15 cellular contexts compared by ENCODE assay signal in the genomic region with DNA sequence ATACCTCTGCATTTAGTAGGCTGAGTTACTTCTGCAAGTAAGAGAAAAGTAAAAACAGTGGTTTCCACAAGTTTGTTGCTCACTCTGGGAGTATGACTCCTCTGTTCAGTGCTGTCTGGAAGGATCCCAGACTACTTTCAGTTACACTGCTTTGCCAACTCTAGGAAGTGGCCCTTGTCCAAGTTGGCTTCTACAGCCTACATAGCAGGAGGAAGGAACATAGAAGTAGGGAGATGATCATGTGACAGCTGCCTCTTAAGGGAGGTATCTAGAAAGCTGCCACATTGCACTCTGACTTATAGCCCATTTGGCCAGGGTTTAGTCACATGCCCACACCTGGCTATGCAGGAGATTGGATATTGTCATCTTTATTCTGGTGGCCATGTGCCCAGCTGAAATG.
A peak's percentile ranks its signal among the peaks of the same experiment; 100 is the strongest.
DNase-seq lines count a peak whose midpoint lies in the region; FAIRE-seq and TF ChIP-seq lines count a peak whose summit lies in the region.
"Had no signal": no experiment of that assay in that cellular context is flagged by ENCODE, and none has a peak within 500 bp of the region (broad histone marks: within the 10 kb centered on the region; RNA-seq: fewer than 3 reads in every experiment).

No MANE protein-coding gene starts in this region.

- H3K27me3 ChIP-seq in MG63 (no peaks in the 10 kb centered on the region), H1 (replicated peaks in 1 of 4; ENCODE audit: control insufficient read depth in 3 of 4, extremely low read depth in 1 of 4, insufficient read depth in 3 of 4, low read length in 3 of 4) (no peaks in the 10 kb centered on the region), testis (no peaks in the 10 kb centered on the region)
- H3K27me3 ChIP-seq in CD4-positive, alpha-beta memory T cell (ENCODE audit: insufficient read depth, low read length) = no peaks in the 10 kb centered on the region

- TF ChIP-seq POLR2A in H1 (IDR thresholded peaks at IDR 0.05; ENCODE audit: control extremely low read depth in 1 of 2, low read depth in 2 of 2, low read length in 2 of 2) (no peak), lower leg skin (IDR thresholded peaks at IDR 0.05) (no peak), testis (IDR thresholded peaks at IDR 0.05) (no peak)

- no peak overlapping the region for H3K9ac ChIP-seq in H1 (replicated peaks in 1 of 4; ENCODE audit: extremely low read depth in 1 of 4, low read depth in 3 of 4, low read length in 3 of 4)

- H4K91ac ChIP-seq in H1 (replicated peaks; ENCODE audit: insufficient read length, low read length) = no peak overlapping the region

- intact Hi-C loops in lower leg skin (cut with DNase I; ENCODE audit: low total_unique reads) = no loop called here
- intact Hi-C loops in testis (cut with DNase I; ENCODE audit: low total_unique reads) = no loop called here
- intact Hi-C loops in CD4-positive, alpha-beta memory T cell (cut with micrococcal nuclease) = no loop called here

- TF ChIP-seq CTCF in H1 (IDR thresholded peaks at IDR 0.05; ENCODE audit: control extremely low read depth in 1 of 3, insufficient read depth in 1 of 3, low read depth in 1 of 3, low read length in 3 of 3) = no peak
- TF ChIP-seq CTCF in lower leg skin (IDR thresholded peaks at IDR 0.05) = no peak
- TF ChIP-seq CTCF in testis (IDR thresholded peaks at IDR 0.05) = no peak
- TF ChIP-seq CTCF in GM10248 (IDR thresholded peaks at IDR 0.05; ENCODE audit: control extremely low read depth, extremely low read depth, low read depth, missing control alignments) = no peak

- H3K4me2 ChIP-seq in H1 (ENCODE audit: insufficient read depth in 1 of 2, low read depth in 2 of 2, low read length in 2 of 2) = no peak overlapping the region

- no peaks in the 10 kb centered on the region for H4K20me1 ChIP-seq in H1 (replicated peaks in 1 of 2; ENCODE audit: control insufficient read depth in 1 of 2, insufficient read depth in 2 of 2, low read length in 2 of 2)

- H3K79me2 ChIP-seq in H1 (ENCODE audit: control insufficient read depth in 1 of 2, insufficient read depth in 2 of 2, low read length in 2 of 2) = no peaks in the 10 kb centered on the region

- H4K8ac ChIP-seq in H1 (ENCODE audit: extremely low read depth, insufficient read depth, low read length) = no peak overlapping the region

- peak; percentile 83 for DNase-seq in MG63
- no peak for DNase-seq in H1 (ENCODE audit: low read depth in 1 of 2, low spot score in 2 of 2)
- DNase-seq in lower leg skin (ENCODE audit: low spot score in 2 of 2) = peak; percentile 48 to 91
- peak; percentile 63 for DNase-seq in testis
- no peak for DNase-seq in COR-L47 (lab: John Stamatoyannopoulos, UW)
- no peak for DNase-seq in GM10248 (ENCODE audit: extremely low spot score)
- DNase-seq in CD4-positive, alpha-beta memory T cell = no peak
- DNase-seq: activated CD4-positive, alpha-beta T cell treated with anti-CD3 and anti-CD28 coated beads, Interleukin-2, amount 50 U/mL, for 48 hours; KG1; NCI-H1930; stimulated activated CD4-positive, alpha-beta T cell treated with anti-CD3 and anti-CD28 coated beads, Interleukin-4, amount 100 ng/mL, for 1 hour had no signal

- H3K23ac ChIP-seq in H1 (ENCODE audit: insufficient read length) = peak overlapping the region; percentile 65

- no peak overlapping the region for H3K14ac ChIP-seq in H1 (ENCODE audit: insufficient read length)

- H2BK20ac ChIP-seq in H1 (ENCODE audit: low read length) = no peak overlapping the region

- H3K27ac Mint-ChIP-seq in CD4-positive, alpha-beta memory T cell = no peak overlapping the region
- H3K27ac Mint-ChIP-seq: CD14-positive monocyte; mesothelial cell of epicardium; stimulated activated effector memory CD8-positive, alpha-beta T cell treated with anti-CD3 and anti-CD28 coated beads, Interleukin-12 subunit alpha, Interleukin-12 subunit beta, amount 100 ng/mL, for 72 hours had no signal

- H3K9me3 Mint-ChIP-seq in CD4-positive, alpha-beta memory T cell = peaks cover 0 to 3% (median 0%) of the 10 kb centered on the region in 8 donors
- H3K9me3 Mint-ChIP-seq: CD14-positive monocyte; stimulated activated effector memory CD8-positive, alpha-beta T cell treated with anti-CD3 and anti-CD28 coated beads, Interleukin-12 subunit alpha, Interleukin-12 subunit beta, amount 100 ng/mL, for 72 hours had no signal

- no peak overlapping the region for H2BK12ac ChIP-seq in H1 (ENCODE audit: low read depth, low read length)

- H2BK120ac ChIP-seq in H1 (replicated peaks; ENCODE audit: low read depth, low read length) = no peak overlapping the region

- H3K79me1 ChIP-seq in H1 (ENCODE audit: low read depth, low read length) = no peaks in the 10 kb centered on the region

- no peak overlapping the region for H3K4me3 ChIP-seq in MG63
- H3K4me3 ChIP-seq in H1 (ENCODE audit: extremely low read depth in 1 of 4, insufficient read depth in 2 of 4, low read depth in 3 of 4, low read length in 4 of 4) = no peak overlapping the region
- H3K4me3 ChIP-seq in lower leg skin (ENCODE audit: low read depth, poor library complexity, severe bottlenecking) = no peak overlapping the region
- no peak overlapping the region for H3K4me3 ChIP-seq in testis
- no peak overlapping the region for H3K4me3 ChIP-seq in CD4-positive, alpha-beta memory T cell (ENCODE audit: low read length in 2 of 2)

- no peak overlapping the region for H3K56ac ChIP-seq in H1 (replicated peaks; ENCODE audit: insufficient read length, low read depth, low read length)

- no peak for TF ChIP-seq RAD21 in H1 (IDR thresholded peaks at IDR 0.05 in 1 of 2, conservative IDR thresholded peaks at IDR 0.05 in 1 of 2; ENCODE audit: low read depth in 2 of 2, low read length in 2 of 2)

- H2AK5ac ChIP-seq in H1 (ENCODE audit: low read depth, low read length) = no peak overlapping the region

- CTCF ChIA-PET in H1 (lab: Charles Lee; ENCODE audit: partially characterized antibody) = no interaction called here
- CTCF ChIA-PET in GM10248 (lab: Yijun Ruan, JAX) = interaction anchor here (1.0 kb wide), 1 partner anchor 11 kb away, joined by 6 read pairs; no protein-coding TSS in a partner anchor
- CTCF ChIA-PET in CD4-positive, alpha-beta memory T cell (lab: Charles Lee; ENCODE audit: partially characterized antibody) = no interaction called here

- no peak overlapping the region for H3K18ac ChIP-seq in H1 (ENCODE audit: extremely low read depth, low read length)

- H2BK5ac ChIP-seq in H1 (ENCODE audit: low read depth, low read length) = no peak overlapping the region

- H4K5ac ChIP-seq in H1 (ENCODE audit: insufficient read length, low read depth, low read length) = no peak overlapping the region

- POLR2A ChIA-PET in H1 (lab: Charles Lee; ENCODE audit: partially characterized antibody) = no interaction called here
- POLR2A ChIA-PET in GM10248 (lab: Yijun Ruan, JAX) = no interaction called here
- POLR2A ChIA-PET in CD4-positive, alpha-beta memory T cell (lab: Charles Lee; ENCODE audit: partially characterized antibody) = no interaction called here

- no peak overlapping the region for H3K4ac ChIP-seq in H1 (replicated peaks; ENCODE audit: insufficient read length, low read depth, low read length)

- H2AFZ ChIP-seq in H1 (ENCODE audit: low read length) = peak overlapping the region; percentile 47; the same call in 1 of the 2 replicates

- H3K36me3 ChIP-seq in MG63 (no peaks in the 10 kb centered on the region), H1 (ENCODE audit: control insufficient read depth in 2 of 4, insufficient read depth in 4 of 4, low read length in 3 of 4) (no peaks in the 10 kb centered on the region), testis (ENCODE audit: low read depth, missing control alignments) (no peaks in the 10 kb centered on the region)
- H3K36me3 ChIP-seq in CD4-positive, alpha-beta memory T cell (ENCODE audit: insufficient read depth, low read length) = no peaks in the 10 kb centered on the region

- TF ChIP-seq EP300 in H1 (IDR thresholded peaks at IDR 0.05; ENCODE audit: borderline replicate concordance in 1 of 2, low read depth in 2 of 2, low read length in 2 of 2) = no peak

- no peaks in the 10 kb centered on the region for H3K23me2 ChIP-seq in H1 (ENCODE audit: low read depth, low read length)

- H3K9me3 ChIP-seq in MG63 (no peaks in the 10 kb centered on the region), H1 (ENCODE audit: insufficient read depth in 2 of 2, low read depth in 1 of 2, low read length in 1 of 2) (no peaks in the 10 kb centered on the region), testis (no peaks in the 10 kb centered on the region)
- no peaks in the 10 kb centered on the region for H3K9me3 ChIP-seq in CD4-positive, alpha-beta memory T cell (ENCODE audit: control insufficient read depth in 1 of 2, low read length in 2 of 2)

- no peak overlapping the region for H3K4me3 Mint-ChIP-seq in CD4-positive, alpha-beta memory T cell
- H3K4me3 Mint-ChIP-seq: CD14-positive monocyte; mesothelial cell of epicardium; stimulated activated effector memory CD8-positive, alpha-beta T cell treated with anti-CD3 and anti-CD28 coated beads, Interleukin-12 subunit alpha, Interleukin-12 subunit beta, amount 100 ng/mL, for 72 hours had no signal

- H3K27ac ChIP-seq in H1 (ENCODE audit: low read depth, low read length) (no peak overlapping the region), testis (no peak overlapping the region)
- no peak overlapping the region for H3K27ac ChIP-seq in CD4-positive, alpha-beta memory T cell (ENCODE audit: low read depth, low read length)

- no peaks in the 10 kb centered on the region for H3K27me3 Mint-ChIP-seq in CD4-positive, alpha-beta memory T cell

- H3K4me1 ChIP-seq in H1 (replicated peaks in 1 of 4; ENCODE audit: control insufficient read depth in 3 of 4, insufficient read depth in 4 of 4, low read length in 3 of 4) = no peaks in the 10 kb centered on the region
- no peaks in the 10 kb centered on the region for H3K4me1 ChIP-seq in testis
- H3K4me1 ChIP-seq in CD4-positive, alpha-beta memory T cell (ENCODE audit: insufficient read depth, low read length) = no peaks in the 10 kb centered on the region

- H3K36me3 Mint-ChIP-seq in CD4-positive, alpha-beta memory T cell = no peaks in the 10 kb centered on the region
- H3K36me3 Mint-ChIP-seq: CD14-positive monocyte; mesothelial cell of epicardium; stimulated activated effector memory CD8-positive, alpha-beta T cell treated with anti-CD3 and anti-CD28 coated beads, Interleukin-12 subunit alpha, Interleukin-12 subunit beta, amount 100 ng/mL, for 72 hours had no signal

- FAIRE-seq in H1 (lab: Jason Lieb, UNC) = no peak
- FAIRE-seq: bronchial epithelial cell had no signal

- no peaks in the 10 kb centered on the region for H3K4me1 Mint-ChIP-seq in CD4-positive, alpha-beta memory T cell
- H3K4me1 Mint-ChIP-seq: CD14-positive monocyte; stimulated activated effector memory CD8-positive, alpha-beta T cell treated with anti-CD3 and anti-CD28 coated beads, Interleukin-12 subunit alpha, Interleukin-12 subunit beta, amount 100 ng/mL, for 72 hours had no signal

- H2BK15ac ChIP-seq in H1 (ENCODE audit: low read length) = no peak overlapping the region

TF ChIP-seq in H1, 55 proteins besides CTCF, POLR2A, EP300 and RAD21 (continues in another document):
- no peak for TF ChIP-seq YY1 (IDR thresholded peaks at IDR 0.05; ENCODE audit: low read depth, low read length)
- TF ChIP-seq GTF2F1 (IDR thresholded peaks at IDR 0.05; ENCODE audit: borderline replicate concordance, low read depth, low read length) = no peak
- TF ChIP-seq GABPA (IDR thresholded peaks at IDR 0.05; ENCODE audit: borderline replicate concordance, insufficient read depth, low read length) = no peak
- no peak for TF ChIP-seq CTBP2 (IDR thresholded peaks at IDR 0.05; ENCODE audit: borderline replicate concordance, insufficient read depth, insufficient read length, low read length)

Comparison
In these comparisons a context has a peak if more than half of its experiments do, and no peak if none do; other contexts are left out.
1. DNase-seq: peak in MG63 (single experiment), lower leg skin (2 of 2) and testis (single experiment); none in H1 (0 of 2), COR-L47 (single experiment), GM10248 (single experiment) and CD4-positive, alpha-beta memory T cell (0 of 5).